ENCODE assay signal across 30 cellular contexts in the genomic region with DNA sequence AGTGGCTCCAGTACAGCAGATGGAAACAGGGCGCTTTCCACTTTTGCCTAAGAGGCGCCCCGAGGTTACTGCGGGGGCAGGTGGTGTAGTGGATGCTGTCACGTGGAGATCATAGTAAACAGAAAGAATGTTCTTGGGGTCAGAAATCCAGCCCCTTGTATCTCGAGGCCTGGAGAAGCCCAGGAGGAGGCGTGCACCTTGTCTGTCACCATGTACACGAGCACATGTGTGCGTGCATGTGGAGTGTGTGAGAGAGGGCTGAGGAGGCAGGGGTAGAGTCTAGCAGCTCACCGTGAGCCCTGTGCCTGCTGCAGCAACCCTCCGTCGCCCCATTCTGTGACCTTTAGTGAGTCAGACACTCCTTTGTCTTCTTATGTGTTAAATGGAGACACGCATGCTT. TPM values are rescaled to one million over a fixed set of nuclear protein-coding genes. Genes with fewer than 3 reads are reported as not detected.
DNase-seq lines count a peak whose midpoint lies in the region; ATAC-seq, FAIRE-seq and TF ChIP-seq lines count a peak whose summit lies in the region.
"Had no signal": no experiment of that assay in that cellular context is flagged by ENCODE, and none has a peak within 500 bp of the region (broad histone marks: within the 10 kb centered on the region; RNA-seq: fewer than 3 reads in every experiment).

No MANE protein-coding gene starts in this region.

- no peak overlapping the region for H3K56ac ChIP-seq in H1 (replicated peaks; ENCODE audit: insufficient read length, low read depth, low read length)

- in situ Hi-C loops in mammary epithelial cell (cut with MboI; ENCODE audit: low sequenced_read_pairs in 2 of 2), result no loop called here

- H2BK120ac ChIP-seq in H1 (replicated peaks; ENCODE audit: low read depth, low read length) (no peak overlapping the region), trophoblast cell (ENCODE audit: insufficient read depth, low read length, poor library complexity) (no peak overlapping the region)

- intact Hi-C loops in heart right ventricle (cut with DNase I), result loop anchor here in 2 of 10 donors (5.0 kb wide), 1 partner anchor 35 kb away; no protein-coding TSS in a partner anchor
- intact Hi-C loops in left cardiac atrium (cut with DNase I), result no loop called here
- intact Hi-C loops in aorta (cut with DNase I), result no loop called here
- intact Hi-C loops in mammary epithelial cell (cut with micrococcal nuclease), result no loop called here

- H3K4me3 ChIP-seq in heart right ventricle (no peak overlapping the region), H1 (ENCODE audit: extremely low read depth in 1 of 4, insufficient read depth in 2 of 4, low read depth in 3 of 4, low read length in 4 of 4) (no peak overlapping the region), trophoblast cell (ENCODE audit: low read depth, low read length) (peak overlapping the region; percentile 37), aorta (ENCODE audit: low read length in 2 of 2) (no peak overlapping the region), mammary epithelial cell (replicated peaks in 1 of 3; ENCODE audit: insufficient read depth in 1 of 3, low read depth in 2 of 3, low read length in 3 of 3) (no peak overlapping the region)
- H3K4me3 ChIP-seq: GM23338, K562, lung, Peyer's patch had no signal

- no peaks in the 10 kb centered on the region for H3K23me2 ChIP-seq in H1 (ENCODE audit: low read depth, low read length)

- H3K23ac ChIP-seq in H1 (ENCODE audit: insufficient read length) (no peak overlapping the region), trophoblast cell (ENCODE audit: low read length) (no peak overlapping the region)

- H3K9me3 ChIP-seq in heart right ventricle, result no peaks in the 10 kb centered on the region
- H3K9me3 ChIP-seq in H1 (ENCODE audit: insufficient read depth in 2 of 2, low read depth in 1 of 2, low read length in 1 of 2), result no peaks in the 10 kb centered on the region
- peaks cover 3% of the 10 kb centered on the region for H3K9me3 ChIP-seq in trophoblast cell (ENCODE audit: insufficient read depth, low read depth, low read length)
- no peaks in the 10 kb centered on the region for H3K9me3 ChIP-seq in aorta (ENCODE audit: control insufficient read depth, low read length)
- H3K9me3 ChIP-seq in mammary epithelial cell (replicated peaks; ENCODE audit: insufficient read depth, low read length), result no peaks in the 10 kb centered on the region
- H3K9me3 ChIP-seq: BE2C, Peyer's patch had no signal

- H4K5ac ChIP-seq in H1 (ENCODE audit: insufficient read length, low read depth, low read length), result no peak overlapping the region

- H3K4me1 ChIP-seq in heart right ventricle, result peaks cover 21 to 94% (median 55%) of the 10 kb centered on the region in 9 donors
- H3K4me1 ChIP-seq in H1 (replicated peaks in 1 of 4; ENCODE audit: control insufficient read depth in 3 of 4, insufficient read depth in 4 of 4, low read length in 3 of 4), result no peaks in the 10 kb centered on the region
- H3K4me1 ChIP-seq in trophoblast cell (ENCODE audit: control insufficient read depth in 1 of 2, insufficient read depth in 2 of 2, low read length in 2 of 2), result no peaks in the 10 kb centered on the region
- peaks cover 0 to 3% of the 10 kb centered on the region in 2 donors for H3K4me1 ChIP-seq in aorta (ENCODE audit: control insufficient read depth in 1 of 2, insufficient read depth in 2 of 2, low read length in 2 of 2)
- no peaks in the 10 kb centered on the region for H3K4me1 ChIP-seq in mammary epithelial cell (ENCODE audit: insufficient read depth, low read length)
- H3K4me1 ChIP-seq: BE2C had no signal

- CTCF ChIA-PET in H1 (lab: Charles Lee; ENCODE audit: partially characterized antibody) (interaction anchor here (0.8 to 1.1 kb wide), 2 partner anchors 29 to 78 kb away, joined by 3 read pairs; no protein-coding TSS in a partner anchor), mammary epithelial cell (lab: Charles Lee; ENCODE audit: low non-redundant PET) (no interaction called here)

- no peak for ATAC-seq in heart right ventricle
- ATAC-seq in left cardiac atrium, result no peak
- no peak for ATAC-seq in aorta (ENCODE audit: low FRiP score)
- no peak for ATAC-seq in GM21825 (IDR thresholded peaks at IDR 0.05; ENCODE audit: unreplicated experiment)
- ATAC-seq: activated CD4-positive, alpha-beta T cell treated with anti-CD3 and anti-CD28 coated beads for 36 hours; activated CD8-positive, alpha-beta T cell treated with anti-CD3 and anti-CD28 coated beads, Interleukin-2, amount 10 ng/mL, durations not matched to agents 7 days and 5 days; activated T-helper 17 cell treated with anti-CD3 and anti-CD28 coated beads, Interleukin-2, amount 50 U/mL, for 72 hours; CD8-positive, alpha-beta T cell; GM23338; K562; natural killer cell had no signal

- 0 out of 2 replicates have a peak overlapping the region, but pooled peaks have one; percentile 29 for H2BK15ac ChIP-seq in H1 (ENCODE audit: low read length)

- H3K27me3 ChIP-seq in heart right ventricle (no peaks in the 10 kb centered on the region), H1 (replicated peaks in 1 of 4; ENCODE audit: control insufficient read depth in 3 of 4, extremely low read depth in 1 of 4, insufficient read depth in 3 of 4, low read length in 3 of 4) (0 out of 7 replicates have a peak, but pooled peaks cover 0 to 4% (median 0%) of the 10 kb centered on the region in 4 experiments), trophoblast cell (ENCODE audit: insufficient read depth, low read length) (no peaks in the 10 kb centered on the region), aorta (ENCODE audit: control insufficient read depth in 1 of 2, insufficient read depth in 2 of 2, low read length in 1 of 2) (no peaks in the 10 kb centered on the region), mammary epithelial cell (ENCODE audit: insufficient read depth, low read length) (no peaks in the 10 kb centered on the region)
- H3K27me3 ChIP-seq: BE2C, Peyer's patch had no signal

- DNase-seq in heart right ventricle (no peak), left cardiac atrium (no peak), H1 (ENCODE audit: low read depth in 1 of 2, low spot score in 2 of 2) (no peak), trophoblast cell (no peak), aorta (peak in 1 of 2 donors; percentile 24), mammary epithelial cell (no peak), NCI-H226 (no peak)
- DNase-seq: ACHN; activated CD4-positive, alpha-beta T cell treated with anti-CD3 and anti-CD28 coated beads for 36 hours; activated CD8-positive, alpha-beta T cell treated with anti-CD3 and anti-CD28 coated beads, Interleukin-2, amount 10 ng/mL, durations not matched to agents 7 days and 5 days; amniotic stem cell; BE2C; CD8-positive, alpha-beta T cell; endodermal cell; kidney; natural killer cell; NCI-H1092; NCI-H187; NCI-H2227 treated with DMSO at 0.1 percent for 48 hours; stimulated activated CD4-positive, alpha-beta T cell treated with anti-CD3 and anti-CD28 coated beads, Interleukin-1b, Interleukin-23, amount 100 ng/mL, for 48 hours; stimulated activated naive CD4-positive, alpha-beta T cell treated with Interleukin-2 at 50 U/mL for 16 hours; T-helper 9 cell had no signal

- H3K4ac ChIP-seq in H1 (replicated peaks; ENCODE audit: insufficient read length, low read depth, low read length), result no peak overlapping the region
- no peak overlapping the region for H3K4ac ChIP-seq in trophoblast cell (ENCODE audit: low read depth, low read length)

- no peak overlapping the region for H4K8ac ChIP-seq in H1 (ENCODE audit: extremely low read depth, insufficient read depth, low read length)
- H4K8ac ChIP-seq in trophoblast cell (ENCODE audit: low read depth, low read length), result no peak overlapping the region

- FAIRE-seq in H1 (lab: Jason Lieb, UNC), result no peak
- FAIRE-seq: bronchial epithelial cell, HTR-8/SVneo, K562, kidney had no signal

- H3K79me1 ChIP-seq in H1 (ENCODE audit: low read depth, low read length) (no peaks in the 10 kb centered on the region), trophoblast cell (ENCODE audit: low read length) (no peaks in the 10 kb centered on the region)

- H3K27ac ChIP-seq in heart right ventricle, result peak overlapping the region; percentile 24 to 84 (median 78)
- H3K27ac ChIP-seq in H1 (ENCODE audit: low read depth, low read length), result no peak overlapping the region
- H3K27ac ChIP-seq in trophoblast cell (ENCODE audit: low read depth, low read length), result no peak overlapping the region
- H3K27ac ChIP-seq in aorta (ENCODE audit: low read depth in 1 of 2, low read length in 2 of 2), result peak overlapping the region; percentile 11 to 43
- no peak overlapping the region for H3K27ac ChIP-seq in mammary epithelial cell (ENCODE audit: insufficient read depth, low read depth, low read length)

- H2BK5ac ChIP-seq in H1 (ENCODE audit: low read depth, low read length) (no peak overlapping the region), trophoblast cell (ENCODE audit: low read depth, low read length, poor library complexity) (no peak overlapping the region)

- no peak overlapping the region for H3K18ac ChIP-seq in H1 (ENCODE audit: extremely low read depth, low read length)
- H3K18ac ChIP-seq in trophoblast cell (ENCODE audit: low read length), result no peak overlapping the region

- H3K14ac ChIP-seq in H1 (ENCODE audit: insufficient read length), result no peak overlapping the region
- H3K14ac ChIP-seq in trophoblast cell (ENCODE audit: low read length), result no peak overlapping the region

- TF ChIP-seq EP300 in H1 (IDR thresholded peaks at IDR 0.05; ENCODE audit: borderline replicate concordance in 1 of 2, low read depth in 2 of 2, low read length in 2 of 2), result no peak

- TF ChIP-seq POLR2A in H1 (IDR thresholded peaks at IDR 0.05; ENCODE audit: control extremely low read depth in 1 of 2, low read depth in 2 of 2, low read length in 2 of 2), result no peak

- 0 out of 2 replicates have a peak overlapping the region, but pooled peaks have one; percentile 39 for H2BK12ac ChIP-seq in H1 (ENCODE audit: low read depth, low read length)
- H2BK12ac ChIP-seq in trophoblast cell (ENCODE audit: low read length), result no peak overlapping the region

- no TSS peak for BruUV-seq in mammary epithelial cell (replicated peaks; lab: Mats Ljungman, UMichigan)

- H3K9ac ChIP-seq in H1 (replicated peaks in 1 of 4; ENCODE audit: extremely low read depth in 1 of 4, low read depth in 3 of 4, low read length in 3 of 4) (no peak overlapping the region), trophoblast cell (ENCODE audit: low read length) (no peak overlapping the region), mammary epithelial cell (ENCODE audit: insufficient read depth, low read length) (no peak overlapping the region)

- H2AK5ac ChIP-seq in H1 (ENCODE audit: low read depth, low read length) (no peak overlapping the region), trophoblast cell (ENCODE audit: low read length) (no peak overlapping the region)

- H4K20me1 ChIP-seq in H1 (replicated peaks in 1 of 2; ENCODE audit: control insufficient read depth in 1 of 2, insufficient read depth in 2 of 2, low read length in 2 of 2) (no peaks in the 10 kb centered on the region), mammary epithelial cell (ENCODE audit: insufficient read depth, low read length) (no peaks in the 10 kb centered on the region)

- H2AFZ ChIP-seq in H1 (ENCODE audit: low read length) (no peak overlapping the region), trophoblast cell (ENCODE audit: insufficient read depth, low read length, poor library complexity) (no peak overlapping the region), mammary epithelial cell (ENCODE audit: low read depth, low read length) (no peak overlapping the region)
- H2AFZ ChIP-seq: GM23338 had no signal

- 55 to 69% methylated on average over 13 of the region's 13 CpGs for WGBS in heart right ventricle, 2 donors
- WGBS in H1 (ENCODE audit: extremely low coverage in 1 of 2, insufficient coverage in 1 of 2, insufficient read length in 1 of 2, insufficient replicate concordance in 2 of 2, low coverage in 1 of 2, low lambda C conversion rate in 2 of 2, missing lambda C conversion rate in 1 of 2), 2 experiments, result 88% methylated on average over 13 of the region's 13 CpGs; no CpG with 5 or more reads in 1 of the 2 experiments
- WGBS in trophoblast cell (ENCODE audit: extremely low coverage, insufficient coverage, insufficient read length), result no CpG with 5 or more reads among the region's 13 CpGs
- 34 to 45% methylated on average over 13 of the region's 13 CpGs for WGBS in aorta, 2 donors
- WGBS in mammary epithelial cell (ENCODE audit: low coverage, missing lambda C conversion rate), result 78% methylated on average over 13 of the region's 13 CpGs

- no peaks in the 10 kb centered on the region for H3K79me2 ChIP-seq in H1 (ENCODE audit: control insufficient read depth in 1 of 2, insufficient read depth in 2 of 2, low read length in 2 of 2)
- H3K79me2 ChIP-seq in trophoblast cell (ENCODE audit: control insufficient read depth, insufficient read depth, low read length, poor library complexity), result no peaks in the 10 kb centered on the region
- H3K79me2 ChIP-seq in mammary epithelial cell (ENCODE audit: insufficient read depth, low read length), result no peaks in the 10 kb centered on the region

- dilution Hi-C loops in mammary epithelial cell (cut with HindIII; ENCODE audit: low sequenced_read_pairs), result no loop called here

- no peak overlapping the region for H3K4me2 ChIP-seq in H1 (ENCODE audit: insufficient read depth in 1 of 2, low read depth in 2 of 2, low read length in 2 of 2)
- H3K4me2 ChIP-seq in trophoblast cell (ENCODE audit: low read length), result no peak overlapping the region
- no peak overlapping the region for H3K4me2 ChIP-seq in mammary epithelial cell (ENCODE audit: insufficient read depth, low read depth, low read length)
- H3K4me2 ChIP-seq: GM23338 had no signal

- no peak for TF ChIP-seq RAD21 in H1 (IDR thresholded peaks at IDR 0.05 in 1 of 2, conservative IDR thresholded peaks at IDR 0.05 in 1 of 2; ENCODE audit: low read depth in 2 of 2, low read length in 2 of 2)

- H2BK20ac ChIP-seq in H1 (ENCODE audit: low read length), result no peak overlapping the region

- no peak overlapping the region for H4K12ac ChIP-seq in trophoblast cell (ENCODE audit: low read depth, low read length)

- TF ChIP-seq CTCF in heart right ventricle (IDR thresholded peaks at IDR 0.05), result no peak
- TF ChIP-seq CTCF in H1 (IDR thresholded peaks at IDR 0.05; ENCODE audit: control extremely low read depth in 1 of 3, insufficient read depth in 1 of 3, low read depth in 1 of 3, low read length in 3 of 3), result no peak
- TF ChIP-seq CTCF in mammary epithelial cell (conservative IDR thresholded peaks at IDR 0.05 in 1 of 2, IDR thresholded peaks at IDR 0.05 in 1 of 2; ENCODE audit: extremely low read depth in 1 of 2, insufficient read depth in 1 of 2, low read depth in 1 of 2, low read length in 2 of 2), result no peak

- H4K91ac ChIP-seq in H1 (replicated peaks; ENCODE audit: insufficient read length, low read length), result no peak overlapping the region
- H4K91ac ChIP-seq in trophoblast cell (ENCODE audit: low read depth, low read length), result no peak overlapping the region

- H3K36me3 ChIP-seq in heart right ventricle (peaks cover 0 to 23% (median 9%) of the 10 kb centered on the region in 9 donors), H1 (ENCODE audit: control insufficient read depth in 2 of 4, insufficient read depth in 4 of 4, low read length in 3 of 4) (no peaks in the 10 kb centered on the region), trophoblast cell (ENCODE audit: control insufficient read depth in 1 of 2, insufficient read depth in 2 of 2, low read length in 2 of 2) (peaks cover 3 to 7% of the 10 kb centered on the region in 2 experiments), aorta (ENCODE audit: control insufficient read depth in 1 of 2, insufficient read depth in 2 of 2, low read length in 1 of 2) (no peaks in the 10 kb centered on the region), mammary epithelial cell (ENCODE audit: insufficient read depth, low read length) (no peaks in the 10 kb centered on the region)
- H3K36me3 ChIP-seq: BE2C, Peyer's patch had no signal

- POLR2A ChIA-PET in H1 (lab: Charles Lee; ENCODE audit: partially characterized antibody), result no interaction called here

RNA-seq across cellular contexts. Expression of a gene that starts 59.0 kb away (rescaled TPM):
- total RNA-seq in heart right ventricle (100 to 1,000 TPM; 146 to 222 (median 187) TPM), left cardiac atrium (100 to 1,000 TPM in 1 of 2 donors, 10 to 100 TPM in 1; 99.2 to 127 TPM), aorta (100 to 1,000 TPM in 1 of 2 donors, 10 to 100 TPM in 1; 70.4 to 114 TPM), mammary epithelial cell (10 to 100 TPM in 1 of 2 donors, 1 to 10 TPM in 1; 1.2 to 11.0 TPM)
- polyA plus RNA-seq in heart right ventricle (10 to 100 TPM; 19.1 to 68.9 TPM), H1 (2011; rRNA removed) (0.97 and 1.3 TPM in 2 replicates), aorta (10 to 100 TPM in 1 of 2 donors, 1 to 10 TPM in 1; 4.3 to 22.1 TPM), mammary epithelial cell (not detected)
- total RNA-seq in H1 (2021; fragmentation: NEBNext Ultra II Directional; extraction: Animal tissue kit (Norgen Biotek cat#: 25700)), result 1.3 and 1.9 TPM in 2 replicates
- polyA plus RNA-seq in H1 (2011; cell fraction: cytosol; rRNA removed), result 0.88 TPM
- polyA plus RNA-seq in H1 (2011; cell fraction: nucleus; rRNA removed), result 5.2 TPM
- polyA plus RNA-seq in H1 (2012, experiment 1 of 2), result 0.82 to 1.8 TPM (median 1.4 TPM) in 4 replicates
- 0.55 TPM for polyA plus RNA-seq in H1 (2012, experiment 2 of 2)
- polyA plus RNA-seq in H1 (2013, experiment 1 of 2), result 1.4 TPM
- 1.2 TPM for polyA plus RNA-seq in H1 (2013, experiment 2 of 2)
- 3.5 and 4.4 TPM in 2 replicates for polyA minus RNA-seq in H1 (2011; rRNA and poly(A)+ RNA removed)
- 1.8 TPM for polyA minus RNA-seq in H1 (2011; cell fraction: cytosol; rRNA and poly(A)+ RNA removed)
- polyA minus RNA-seq in H1 (2011; cell fraction: nucleus; rRNA and poly(A)+ RNA removed), result 6.9 TPM
- 6.8 and 7.3 TPM in 2 replicates for polyA plus RNA-seq in trophoblast cell (2013)
- polyA minus RNA-seq in mammary epithelial cell, result not detected
- total RNA-seq: bronchial epithelial cell, K562 had no signal
- polyA plus RNA-seq: K562 had no signal

Comparison
In these comparisons a context has a peak if more than half of its experiments do, and no peak if none do; other contexts are left out.
1. H3K27ac ChIP-seq: peak in heart right ventricle (10 of 10) and aorta (2 of 2); none in H1 (single experiment), trophoblast cell (single experiment) and mammary epithelial cell (single experiment).
2. RNA of a gene that starts 59.0 kb away (total RNA-seq): 146 to 222 TPM in heart right ventricle, 99.2 to 127 TPM in left cardiac atrium and 70.4 to 114 TPM in aorta; 1.2 to 11.0 TPM in mammary epithelial cell and 1.3 to 1.9 TPM in H1; every median in the first group is over 4 times any median in the second.